Comparison of ENCODE assay signal across 8 cellular contexts in the genomic region with DNA sequence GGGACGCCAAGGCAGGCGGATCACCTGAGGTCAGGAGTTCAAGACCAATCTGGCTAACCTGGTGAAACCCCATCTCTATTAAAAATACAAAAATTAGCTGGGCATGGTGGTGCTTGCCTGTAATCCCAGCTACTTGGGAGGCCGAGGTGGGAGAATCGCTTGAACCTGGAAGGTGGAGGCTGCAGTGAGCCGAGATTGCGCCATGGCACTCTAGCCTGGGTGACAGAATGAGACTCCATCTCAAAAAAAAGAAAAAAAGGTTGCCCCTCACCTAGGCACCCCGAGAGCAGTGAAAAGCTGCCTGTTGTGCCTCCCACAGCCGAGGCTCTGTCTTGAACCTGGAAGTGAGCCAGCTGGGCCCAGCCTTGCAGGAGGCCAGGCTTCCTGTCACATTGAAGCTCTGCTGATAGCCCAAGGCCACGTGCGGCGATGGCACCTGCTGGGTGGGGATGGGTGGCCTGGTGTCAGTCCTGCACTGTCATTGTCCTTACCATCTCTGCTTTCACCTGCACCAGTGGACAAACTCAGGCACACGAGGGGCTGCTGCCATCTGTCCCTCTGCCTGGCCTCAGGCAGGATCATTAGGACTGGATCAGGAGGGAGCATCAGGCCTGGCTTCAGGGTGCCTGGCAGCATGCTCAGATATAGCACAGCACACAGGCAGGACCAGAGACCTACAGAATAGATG. TPM values are rescaled to one million over a fixed set of nuclear protein-coding genes. Genes with fewer than 3 reads are reported as not detected.
DNase-seq lines count a peak whose midpoint lies in the region; ATAC-seq, FAIRE-seq and TF ChIP-seq lines count a peak whose summit lies in the region.

No MANE protein-coding gene starts in this region.

- H3K4me3 Mint-ChIP-seq in CD8-positive, alpha-beta memory T cell, result peak overlapping the region in 6 of 7 donors; percentile 33 to 65 (median 52)
- H3K4me3 Mint-ChIP-seq in activated naive CD8-positive, alpha-beta T cell, result no peak overlapping the region

- ATAC-seq in GM21723 (IDR thresholded peaks at IDR 0.05; ENCODE audit: unreplicated experiment) (no peak), GM18909 (IDR thresholded peaks at IDR 0.05; ENCODE audit: poor library complexity, unreplicated experiment) (no peak)

- H3K27ac Mint-ChIP-seq in CD8-positive, alpha-beta memory T cell, result peak overlapping the region; percentile 38 to 94 (median 88)
- peak overlapping the region; percentile 92 for H3K27ac Mint-ChIP-seq in activated naive CD8-positive, alpha-beta T cell

- no peaks in the 10 kb centered on the region for H3K36me3 Mint-ChIP-seq in CD8-positive, alpha-beta memory T cell
- no peaks in the 10 kb centered on the region for H3K36me3 Mint-ChIP-seq in activated naive CD8-positive, alpha-beta T cell

- peaks cover 70% of the 10 kb centered on the region for H3K4me1 ChIP-seq in CD8-positive, alpha-beta memory T cell (ENCODE audit: insufficient read depth, low read length)
- peaks cover 42 to 45% of the 10 kb centered on the region in 2 donors for H3K4me1 ChIP-seq in mucosa of rectum (ENCODE audit: control insufficient read depth in 2 of 2, insufficient read depth in 2 of 2, low read length in 2 of 2)

- peaks cover 46 to 64% (median 50%) of the 10 kb centered on the region in 3 donors for H3K4me1 Mint-ChIP-seq in CD8-positive, alpha-beta memory T cell
- peaks cover 64% of the 10 kb centered on the region for H3K4me1 Mint-ChIP-seq in activated naive CD8-positive, alpha-beta T cell (ENCODE audit: low read depth)

- no peak overlapping the region for H3K4me3 ChIP-seq in CD8-positive, alpha-beta memory T cell (ENCODE audit: low read length)
- H3K4me3 ChIP-seq in mucosa of rectum (ENCODE audit: low read length in 2 of 2), result no peak overlapping the region

- no peaks in the 10 kb centered on the region for H3K9me3 Mint-ChIP-seq in CD8-positive, alpha-beta memory T cell
- no peaks in the 10 kb centered on the region for H3K9me3 Mint-ChIP-seq in activated naive CD8-positive, alpha-beta T cell (ENCODE audit: low read depth)

- no peak for TF ChIP-seq CTCF in GM13976 (IDR thresholded peaks at IDR 0.05; ENCODE audit: borderline replicate concordance, control extremely low read depth, extremely low read depth, insufficient read depth, missing control alignments)

- in situ Hi-C loops in GM13976 (cut with MboI; ENCODE audit: low sequenced_read_pairs, unreplicated experiment), result no loop called here

- FAIRE-seq in RCC 7860 (lab: Jason Lieb, UNC), result no peak

- POLR2A ChIA-PET in CD8-positive, alpha-beta memory T cell (lab: Charles Lee), result interaction anchor here (0.7 to 1.3 kb wide), 2 partner anchors 14 to 20 kb away, joined by 3 to 6 read pairs; no protein-coding TSS in a partner anchor

- no peaks in the 10 kb centered on the region for H3K36me3 ChIP-seq in CD8-positive, alpha-beta memory T cell (ENCODE audit: insufficient read depth, low read length)
- no peaks in the 10 kb centered on the region for H3K36me3 ChIP-seq in mucosa of rectum (ENCODE audit: control insufficient read depth in 2 of 2, insufficient read depth in 2 of 2, low read length in 2 of 2)

- no peaks in the 10 kb centered on the region for H3K27me3 ChIP-seq in CD8-positive, alpha-beta memory T cell (ENCODE audit: insufficient read depth, low read length, poor library complexity, severe bottlenecking)
- H3K27me3 ChIP-seq in mucosa of rectum (ENCODE audit: control insufficient read depth in 2 of 2, insufficient read depth in 2 of 2, low read length in 2 of 2), result no peaks in the 10 kb centered on the region

- H3K27me3 Mint-ChIP-seq in CD8-positive, alpha-beta memory T cell, result peaks cover 0 to 1% of the 10 kb centered on the region in 2 donors
- no peaks in the 10 kb centered on the region for H3K27me3 Mint-ChIP-seq in activated naive CD8-positive, alpha-beta T cell

- H3K9ac ChIP-seq in mucosa of rectum (ENCODE audit: low read depth in 1 of 2, low read length in 2 of 2), result peak overlapping the region in 1 of 2 donors; percentile 67

- H3K9me3 ChIP-seq in CD8-positive, alpha-beta memory T cell (ENCODE audit: low read length), result no peaks in the 10 kb centered on the region
- no peaks in the 10 kb centered on the region for H3K9me3 ChIP-seq in mucosa of rectum (ENCODE audit: control insufficient read depth in 2 of 2, low read length in 2 of 2)

- CTCF ChIA-PET in CD8-positive, alpha-beta memory T cell (lab: Charles Lee), result interaction anchor here (0.7 to 5.6 kb wide), 5 partner anchors 8 to 42 kb away, joined by 3 to 52 read pairs (median 5); a partner anchor contains a TSS

- peak in 3 of 5 donors; percentile 44 to 75 (median 56) for DNase-seq in CD8-positive, alpha-beta memory T cell
- peak; percentile 44 for DNase-seq in NCI-H2196 (lab: John Stamatoyannopoulos, UW; ENCODE audit: unreplicated experiment)
- no peak for DNase-seq in GM13976 (ENCODE audit: low spot score)
- no peak for DNase-seq in RCC 7860 (ENCODE audit: low spot score)

- H3K27ac ChIP-seq in CD8-positive, alpha-beta memory T cell (ENCODE audit: low read depth, low read length), result no peak overlapping the region
- peak overlapping the region; percentile 74 to 91 for H3K27ac ChIP-seq in mucosa of rectum (ENCODE audit: low read depth in 2 of 2, low read length in 2 of 2)

RNA-seq across cellular contexts. Expression of a gene that starts 37.8 kb away (rescaled TPM):
- 10 to 100 TPM; 29.4 to 30.4 TPM for total RNA-seq in CD8-positive, alpha-beta memory T cell
- polyA plus RNA-seq in CD8-positive, alpha-beta memory T cell, result 28.0 TPM

RNA-seq across cellular contexts. Expression of a gene that starts 43.2 kb away (rescaled TPM):
- total RNA-seq in CD8-positive, alpha-beta memory T cell, result 100 to 1,000 TPM; 144 to 156 TPM
- polyA plus RNA-seq in CD8-positive, alpha-beta memory T cell, result 183 TPM

Comparison
In these comparisons a context has a peak if more than half of its experiments do, and no peak if none do; other contexts are left out.
1. DNase-seq: peak in CD8-positive, alpha-beta memory T cell (3 of 5) and NCI-H2196 (single experiment); none in GM13976 (single experiment) and RCC 7860 (single experiment).